ENCODE assay signal across 2 cellular contexts in the genomic region with DNA sequence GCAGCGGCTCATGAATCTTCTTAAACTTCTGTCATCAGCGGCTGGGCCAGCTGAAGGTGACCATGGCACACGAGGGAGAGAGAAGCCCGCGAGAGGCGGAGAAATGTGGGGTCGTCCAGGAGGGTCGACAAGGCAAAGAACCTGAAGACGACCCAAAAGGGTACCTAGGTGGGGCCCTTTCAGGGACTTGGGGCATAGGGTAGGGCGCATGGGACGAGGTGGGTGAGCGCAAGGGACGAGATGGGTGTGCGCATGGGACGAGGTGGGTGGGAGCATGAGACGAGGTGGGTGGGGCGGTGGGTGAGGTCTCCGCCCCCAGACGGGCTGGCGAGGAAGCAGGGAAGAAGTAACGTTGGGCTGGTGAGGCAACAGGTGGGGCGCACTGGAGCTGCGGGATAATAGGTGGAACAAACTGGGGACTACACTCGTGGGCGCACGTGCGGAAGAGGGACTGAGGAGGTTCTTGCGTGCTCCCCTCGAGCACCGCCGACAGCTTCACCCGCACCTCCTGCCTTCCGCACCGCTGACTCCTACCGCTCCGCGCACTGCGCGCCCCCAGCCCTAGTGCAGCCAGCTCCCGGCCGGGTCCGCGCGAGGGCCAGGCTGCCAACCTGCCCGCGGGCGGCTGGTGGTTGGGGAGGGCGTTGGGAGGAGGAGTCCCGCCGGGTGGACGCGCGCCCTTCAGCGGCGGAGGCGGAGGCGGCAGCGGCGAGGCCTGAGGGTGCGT.
TF ChIP-seq lines count a peak whose summit lies in the region.

No MANE protein-coding gene starts in this region.

TF ChIP-seq in HEK293, 187 proteins besides CTCF, POLR2A, EP300 and RAD21 (continued from another document and continues in another):
- TF ChIP-seq, protein P1, sequence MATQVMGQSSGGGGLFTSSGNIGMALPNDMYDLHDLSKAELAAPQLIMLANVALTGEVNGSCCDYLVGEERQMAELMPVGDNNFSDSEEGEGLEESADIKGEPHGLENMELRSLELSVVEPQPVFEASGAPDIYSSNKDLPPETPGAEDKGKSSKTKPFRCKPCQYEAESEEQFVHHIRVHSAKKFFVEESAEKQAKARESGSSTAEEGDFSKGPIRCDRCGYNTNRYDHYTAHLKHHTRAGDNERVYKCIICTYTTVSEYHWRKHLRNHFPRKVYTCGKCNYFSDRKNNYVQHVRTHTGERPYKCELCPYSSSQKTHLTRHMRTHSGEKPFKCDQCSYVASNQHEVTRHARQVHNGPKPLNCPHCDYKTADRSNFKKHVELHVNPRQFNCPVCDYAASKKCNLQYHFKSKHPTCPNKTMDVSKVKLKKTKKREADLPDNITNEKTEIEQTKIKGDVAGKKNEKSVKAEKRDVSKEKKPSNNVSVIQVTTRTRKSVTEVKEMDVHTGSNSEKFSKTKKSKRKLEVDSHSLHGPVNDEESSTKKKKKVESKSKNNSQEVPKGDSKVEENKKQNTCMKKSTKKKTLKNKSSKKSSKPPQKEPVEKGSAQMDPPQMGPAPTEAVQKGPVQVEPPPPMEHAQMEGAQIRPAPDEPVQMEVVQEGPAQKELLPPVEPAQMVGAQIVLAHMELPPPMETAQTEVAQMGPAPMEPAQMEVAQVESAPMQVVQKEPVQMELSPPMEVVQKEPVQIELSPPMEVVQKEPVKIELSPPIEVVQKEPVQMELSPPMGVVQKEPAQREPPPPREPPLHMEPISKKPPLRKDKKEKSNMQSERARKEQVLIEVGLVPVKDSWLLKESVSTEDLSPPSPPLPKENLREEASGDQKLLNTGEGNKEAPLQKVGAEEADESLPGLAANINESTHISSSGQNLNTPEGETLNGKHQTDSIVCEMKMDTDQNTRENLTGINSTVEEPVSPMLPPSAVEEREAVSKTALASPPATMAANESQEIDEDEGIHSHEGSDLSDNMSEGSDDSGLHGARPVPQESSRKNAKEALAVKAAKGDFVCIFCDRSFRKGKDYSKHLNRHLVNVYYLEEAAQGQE (tag by site-specific recombination; IDR thresholded peaks at IDR 0.05), result no peak; the same call in 1 of the 2 replicates
- TF ChIP-seq, protein P2, sequence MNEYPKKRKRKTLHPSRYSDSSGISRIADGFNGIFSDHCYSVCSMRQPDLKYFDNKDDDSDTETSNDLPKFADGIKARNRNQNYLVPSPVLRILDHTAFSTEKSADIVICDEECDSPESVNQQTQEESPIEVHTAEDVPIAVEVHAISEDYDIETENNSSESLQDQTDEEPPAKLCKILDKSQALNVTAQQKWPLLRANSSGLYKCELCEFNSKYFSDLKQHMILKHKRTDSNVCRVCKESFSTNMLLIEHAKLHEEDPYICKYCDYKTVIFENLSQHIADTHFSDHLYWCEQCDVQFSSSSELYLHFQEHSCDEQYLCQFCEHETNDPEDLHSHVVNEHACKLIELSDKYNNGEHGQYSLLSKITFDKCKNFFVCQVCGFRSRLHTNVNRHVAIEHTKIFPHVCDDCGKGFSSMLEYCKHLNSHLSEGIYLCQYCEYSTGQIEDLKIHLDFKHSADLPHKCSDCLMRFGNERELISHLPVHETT (tag by site-specific recombination; IDR thresholded peaks at IDR 0.05), result peak; percentile 18; the same call in 1 of the 2 replicates
- no peak for TF ChIP-seq ZNF792 (tag by site-specific recombination; IDR thresholded peaks at IDR 0.05)
- no peak for TF ChIP-seq ZNF670 (tag by site-specific recombination; IDR thresholded peaks at IDR 0.05; ENCODE audit: low read depth)
- TF ChIP-seq ZSCAN30 (tag by site-specific recombination; IDR thresholded peaks at IDR 0.05), result peak; percentile 58; the same call in 1 of the 2 replicates
- TF ChIP-seq HOXD13 (CRISPR knock-in tag; IDR thresholded peaks at IDR 0.05; ENCODE audit: borderline replicate concordance), result no peak
- TF ChIP-seq GLIS2 (tag by site-specific recombination; IDR thresholded peaks at IDR 0.05), result peak; percentile 88
- peak; percentile 100 for TF ChIP-seq KLF9 (tag by site-specific recombination; IDR thresholded peaks at IDR 0.05; ENCODE audit: low read depth)
- 0 out of 2 replicates have a peak, but pooled peaks have one; percentile 58 for TF ChIP-seq ZNF501 (tag by site-specific recombination; IDR thresholded peaks at IDR 0.05)
- TF ChIP-seq, protein P3, sequence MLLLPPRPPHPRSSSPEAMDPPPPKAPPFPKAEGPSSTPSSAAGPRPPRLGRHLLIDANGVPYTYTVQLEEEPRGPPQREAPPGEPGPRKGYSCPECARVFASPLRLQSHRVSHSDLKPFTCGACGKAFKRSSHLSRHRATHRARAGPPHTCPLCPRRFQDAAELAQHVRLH (tag by site-specific recombination; IDR thresholded peaks at IDR 0.05), result 0 out of 2 replicates have a peak, but pooled peaks have one; percentile 45
- TF ChIP-seq, protein P4, sequence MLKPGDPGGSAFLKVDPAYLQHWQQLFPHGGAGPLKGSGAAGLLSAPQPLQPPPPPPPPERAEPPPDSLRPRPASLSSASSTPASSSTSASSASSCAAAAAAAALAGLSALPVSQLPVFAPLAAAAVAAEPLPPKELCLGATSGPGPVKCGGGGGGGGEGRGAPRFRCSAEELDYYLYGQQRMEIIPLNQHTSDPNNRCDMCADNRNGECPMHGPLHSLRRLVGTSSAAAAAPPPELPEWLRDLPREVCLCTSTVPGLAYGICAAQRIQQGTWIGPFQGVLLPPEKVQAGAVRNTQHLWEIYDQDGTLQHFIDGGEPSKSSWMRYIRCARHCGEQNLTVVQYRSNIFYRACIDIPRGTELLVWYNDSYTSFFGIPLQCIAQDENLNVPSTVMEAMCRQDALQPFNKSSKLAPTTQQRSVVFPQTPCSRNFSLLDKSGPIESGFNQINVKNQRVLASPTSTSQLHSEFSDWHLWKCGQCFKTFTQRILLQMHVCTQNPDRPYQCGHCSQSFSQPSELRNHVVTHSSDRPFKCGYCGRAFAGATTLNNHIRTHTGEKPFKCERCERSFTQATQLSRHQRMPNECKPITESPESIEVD (tag by site-specific recombination; IDR thresholded peaks at IDR 0.05), result no peak
- no peak for TF ChIP-seq ZNF621 (tag by site-specific recombination; IDR thresholded peaks at IDR 0.05)
- peak; percentile 74; the same call in 1 of the 2 replicates for TF ChIP-seq ZNF341 (tag by site-specific recombination; IDR thresholded peaks at IDR 0.05; ENCODE audit: low read depth)
- TF ChIP-seq, protein P5, sequence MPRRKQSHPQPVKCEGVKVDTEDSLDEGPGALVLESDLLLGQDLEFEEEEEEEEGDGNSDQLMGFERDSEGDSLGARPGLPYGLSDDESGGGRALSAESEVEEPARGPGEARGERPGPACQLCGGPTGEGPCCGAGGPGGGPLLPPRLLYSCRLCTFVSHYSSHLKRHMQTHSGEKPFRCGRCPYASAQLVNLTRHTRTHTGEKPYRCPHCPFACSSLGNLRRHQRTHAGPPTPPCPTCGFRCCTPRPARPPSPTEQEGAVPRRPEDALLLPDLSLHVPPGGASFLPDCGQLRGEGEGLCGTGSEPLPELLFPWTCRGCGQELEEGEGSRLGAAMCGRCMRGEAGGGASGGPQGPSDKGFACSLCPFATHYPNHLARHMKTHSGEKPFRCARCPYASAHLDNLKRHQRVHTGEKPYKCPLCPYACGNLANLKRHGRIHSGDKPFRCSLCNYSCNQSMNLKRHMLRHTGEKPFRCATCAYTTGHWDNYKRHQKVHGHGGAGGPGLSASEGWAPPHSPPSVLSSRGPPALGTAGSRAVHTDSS (tag by site-specific recombination; IDR thresholded peaks at IDR 0.05), result peak; percentile 83

TF ChIP-seq in K562, 482 proteins besides CTCF, POLR2A, EP300 and RAD21 (continued from another document and continues in another):
- TF ChIP-seq, protein P6, sequence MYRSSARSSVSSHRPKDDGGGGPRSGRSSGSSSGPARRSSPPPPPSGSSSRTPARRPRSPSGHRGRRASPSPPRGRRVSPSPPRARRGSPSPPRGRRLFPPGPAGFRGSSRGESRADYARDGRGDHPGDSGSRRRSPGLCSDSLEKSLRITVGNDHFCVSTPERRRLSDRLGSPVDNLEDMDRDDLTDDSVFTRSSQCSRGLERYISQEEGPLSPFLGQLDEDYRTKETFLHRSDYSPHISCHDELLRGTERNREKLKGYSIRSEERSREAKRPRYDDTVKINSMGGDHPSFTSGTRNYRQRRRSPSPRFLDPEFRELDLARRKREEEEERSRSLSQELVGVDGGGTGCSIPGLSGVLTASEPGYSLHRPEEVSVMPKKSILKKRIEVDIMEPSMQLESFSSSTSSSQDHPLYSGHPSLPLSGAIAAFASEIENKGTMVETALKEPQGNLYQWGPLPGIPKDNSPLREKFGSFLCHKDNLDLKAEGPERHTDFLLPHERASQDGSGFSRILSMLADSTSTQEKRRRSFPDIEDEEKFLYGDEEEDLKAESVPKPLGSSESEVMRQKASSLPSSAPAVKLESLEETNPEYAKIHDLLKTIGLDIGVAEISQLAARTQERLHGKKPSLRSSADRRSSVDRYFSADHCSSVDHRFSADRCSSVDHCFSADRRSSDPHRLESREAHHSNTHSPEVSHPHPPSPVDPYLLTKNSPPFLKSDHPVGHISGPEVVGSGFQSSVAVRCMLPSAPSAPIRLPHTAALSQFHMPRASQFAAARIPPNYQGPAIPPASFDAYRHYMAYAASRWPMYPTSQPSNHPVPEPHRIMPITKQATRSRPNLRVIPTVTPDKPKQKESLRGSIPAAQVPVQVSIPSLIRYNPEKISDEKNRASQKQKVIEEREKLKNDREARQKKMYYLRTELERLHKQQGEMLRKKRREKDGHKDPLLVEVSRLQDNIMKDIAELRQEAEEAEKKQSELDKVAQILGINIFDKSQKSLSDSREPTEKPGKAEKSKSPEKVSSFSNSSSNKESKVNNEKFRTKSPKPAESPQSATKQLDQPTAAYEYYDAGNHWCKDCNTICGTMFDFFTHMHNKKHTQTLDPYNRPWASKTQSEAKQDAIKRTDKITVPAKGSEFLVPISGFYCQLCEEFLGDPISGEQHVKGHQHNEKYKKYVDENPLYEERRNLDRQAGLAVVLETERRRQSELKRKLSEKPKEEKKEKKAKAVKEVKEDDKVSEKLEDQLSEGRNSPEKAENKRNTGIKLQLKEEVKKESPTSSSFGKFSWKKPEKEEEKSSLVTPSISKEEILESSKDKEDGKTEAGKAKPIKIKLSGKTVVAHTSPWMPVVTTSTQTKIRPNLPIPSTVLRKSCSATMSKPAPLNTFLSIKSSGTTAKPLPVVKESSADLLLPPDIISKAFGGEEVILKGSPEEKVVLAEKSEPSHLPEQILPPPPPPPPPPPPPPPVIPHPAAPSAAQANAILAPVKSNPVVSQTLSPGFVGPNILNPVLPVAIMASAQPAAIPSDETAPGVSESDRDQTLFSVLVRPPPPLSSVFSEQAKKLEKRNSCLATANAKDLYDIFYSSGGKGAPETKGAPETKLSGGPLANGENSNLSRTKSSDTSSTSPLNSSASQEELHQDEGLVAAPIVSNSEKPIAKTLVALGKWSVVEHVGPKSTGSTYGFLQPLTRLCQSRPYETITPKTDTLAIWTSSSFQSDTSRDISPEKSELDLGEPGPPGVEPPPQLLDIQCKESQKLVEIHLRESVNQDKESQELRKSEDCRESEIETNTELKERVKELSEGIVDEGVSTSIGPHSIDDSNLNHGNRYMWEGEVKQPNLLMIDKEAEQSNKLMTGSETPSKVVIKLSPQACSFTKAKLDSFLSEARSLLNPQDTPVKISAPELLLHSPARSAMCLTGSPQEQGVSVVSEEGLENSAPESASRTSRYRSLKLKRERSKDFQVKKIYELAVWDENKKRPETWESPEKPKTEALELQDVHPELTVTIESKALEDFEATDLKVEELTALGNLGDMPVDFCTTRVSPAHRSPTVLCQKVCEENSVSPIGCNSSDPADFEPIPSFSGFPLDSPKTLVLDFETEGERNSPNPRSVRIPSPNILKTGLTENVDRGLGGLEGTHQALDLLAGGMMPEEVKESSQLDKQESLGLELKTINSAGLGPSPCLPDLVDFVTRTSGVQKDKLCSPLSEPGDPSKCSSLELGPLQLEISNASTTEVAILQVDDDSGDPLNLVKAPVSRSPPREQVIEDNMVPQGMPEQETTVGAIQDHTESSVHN (IDR thresholded peaks at IDR 0.05; ENCODE audit: borderline replicate concordance in 1 of 2, low read depth in 1 of 2), result no peak
- TF ChIP-seq ZNF766 (CRISPR knock-in tag; conservative IDR thresholded peaks at IDR 0.05), result no peak
- peak; percentile 75 for TF ChIP-seq SUPT5H (IDR thresholded peaks at IDR 0.05)
- no peak for TF ChIP-seq RFX7 (CRISPR knock-in tag; IDR thresholded peaks at IDR 0.05)
- TF ChIP-seq, protein P7, sequence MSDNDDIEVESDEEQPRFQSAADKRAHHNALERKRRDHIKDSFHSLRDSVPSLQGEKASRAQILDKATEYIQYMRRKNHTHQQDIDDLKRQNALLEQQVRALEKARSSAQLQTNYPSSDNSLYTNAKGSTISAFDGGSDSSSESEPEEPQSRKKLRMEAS (CRISPR knock-in tag; IDR thresholded peaks at IDR 0.05), result peak; percentile 93
- no peak for TF ChIP-seq ZNF408 (CRISPR knock-in tag; IDR thresholded peaks at IDR 0.05; ENCODE audit: low read depth)
- no peak for TF ChIP-seq ZBED1 (IDR thresholded peaks at IDR 0.05)
- no peak for TF ChIP-seq NR2C2 (CRISPR knock-in tag; IDR thresholded peaks at IDR 0.05)
- TF ChIP-seq NR2C2 (tag; IDR thresholded peaks at IDR 0.05), result no peak
